Comparison of ENCODE assay signal across 8 cellular contexts in the genomic region with DNA sequence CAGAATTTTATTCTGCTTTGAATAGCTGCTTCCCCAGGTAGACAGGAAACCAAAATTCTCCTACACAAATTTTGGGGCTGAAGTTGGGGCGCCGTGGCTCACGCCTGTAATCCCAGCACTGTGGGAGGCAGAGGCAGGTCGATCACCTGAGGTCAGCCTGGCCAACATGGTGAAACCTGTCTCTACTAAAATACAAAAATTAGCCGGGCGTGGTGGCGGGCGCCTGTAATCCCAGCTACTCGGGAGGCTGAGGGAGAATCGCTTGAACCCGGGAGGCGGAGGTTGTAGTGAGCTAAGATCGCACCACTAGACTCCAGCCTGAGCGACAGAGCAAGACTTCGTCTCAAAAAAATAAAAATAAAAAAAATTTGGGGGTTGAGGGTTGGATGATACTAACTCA. TPM values are rescaled to one million over a fixed set of nuclear protein-coding genes. Genes with fewer than 3 reads are reported as not detected.
DNase-seq lines count a peak whose midpoint lies in the region; ATAC-seq and TF ChIP-seq lines count a peak whose summit lies in the region.
"Not testable (repeated sequence)": the region's sequence is repeated elsewhere in the genome, so short reads cannot be mapped to it uniquely, and the experiment has no call there.

No MANE protein-coding gene starts in this region.

- not testable (repeated sequence) for H3K27me3 Mint-ChIP-seq in T-cell; activated naive CD8-positive, alpha-beta T cell treated with anti-CD3 and anti-CD28 coated beads, Interleukin-2, amount 50 U/mL, for 24 hours; stimulated activated naive CD8-positive, alpha-beta T cell treated with anti-CD3 and anti-CD28 coated beads, Interleukin-15, Interleukin-2, amounts not matched to agents 100 ng/mL and 50 ng/mL, for 24 hours
- H3K27me3 Mint-ChIP-seq in immature natural killer cell (ENCODE audit: low read depth in 3 of 3): peaks cover 2 to 23% (median 12%) of the 10 kb centered on the region in 3 donors

- H3F3A ChIP-seq in neural cell (ENCODE audit: insufficient read depth, low read length, poor library complexity, severe bottlenecking): not testable (repeated sequence)

- peak overlapping the region; percentile 55 for H3K9ac ChIP-seq in endocrine pancreas (ENCODE audit: control insufficient read depth, insufficient read depth, low read length)
- H3K9ac ChIP-seq in neural cell (ENCODE audit: low read length): peak overlapping the region; percentile 94

- H3K27ac Mint-ChIP-seq in T-cell (peak overlapping the region; percentile 99), immature natural killer cell (peak overlapping the region; percentile 90 to 99 (median 97))
- H3K27ac Mint-ChIP-seq in activated naive CD8-positive, alpha-beta T cell treated with anti-CD3 and anti-CD28 coated beads, Interleukin-2, amount 50 U/mL, for 24 hours: peak overlapping the region; percentile 99
- peak overlapping the region; percentile 100 for H3K27ac Mint-ChIP-seq in stimulated activated naive CD8-positive, alpha-beta T cell treated with anti-CD3 and anti-CD28 coated beads, Interleukin-15, Interleukin-2, amounts not matched to agents 100 ng/mL and 50 ng/mL, for 24 hours

- peak overlapping the region; percentile 78 for H3K4me3 ChIP-seq in AG04450 (ENCODE audit: low read depth, low read length)
- peak overlapping the region; percentile 74 for H3K4me3 ChIP-seq in HL-60 (replicated peaks; ENCODE audit: insufficient read depth, low read length)
- peak overlapping the region; percentile 84 for H3K4me3 ChIP-seq in endocrine pancreas (ENCODE audit: control insufficient read depth, insufficient read depth, low read length)
- peak overlapping the region; percentile 95 for H3K4me3 ChIP-seq in neural cell (ENCODE audit: low read length)

- TF ChIP-seq RAD21 in neural cell (conservative IDR thresholded peaks at IDR 0.05): not testable (repeated sequence)

- not testable (repeated sequence) for H3K36me3 ChIP-seq in endocrine pancreas (ENCODE audit: control insufficient read depth, insufficient read depth, low read length); neural cell (ENCODE audit: insufficient read depth, low read length)

- not testable (repeated sequence) for TF ChIP-seq EP300 in neural cell (conservative IDR thresholded peaks at IDR 0.05; ENCODE audit: poor library complexity, severe bottlenecking)

- H3K4me2 ChIP-seq in neural cell (ENCODE audit: low read length): peak overlapping the region; percentile 82

- not testable (repeated sequence) for DNase-seq in AG04450 (ENCODE audit: low read depth, low spot score); HL-60 (ENCODE audit: low read depth in 1 of 2, low spot score in 1 of 2); T-cell; activated naive CD8-positive, alpha-beta T cell treated with anti-CD3 and anti-CD28 coated beads, Interleukin-2, amount 50 U/mL, for 24 hours; immature natural killer cell

- not testable (repeated sequence) for H3K27me3 ChIP-seq in AG04450 (ENCODE audit: control insufficient read depth, insufficient read depth, low read length); HL-60 (ENCODE audit: insufficient read depth, poor library complexity, severe bottlenecking); endocrine pancreas (ENCODE audit: control insufficient read depth, insufficient read depth, low read length); neural cell (ENCODE audit: insufficient read depth, low read depth, low read length)

- H3K4me1 ChIP-seq in endocrine pancreas (ENCODE audit: control insufficient read depth, insufficient read depth, low read length): not testable (repeated sequence)

- not testable (repeated sequence) for H3K9me2 ChIP-seq in neural cell (ENCODE audit: insufficient read depth, low read length)

- not testable (repeated sequence) for H3K9me3 ChIP-seq in AG04450 (ENCODE audit: control insufficient read depth, insufficient read depth, low read length); endocrine pancreas (ENCODE audit: control insufficient read depth, low read length); neural cell (ENCODE audit: low read length)

- H3K9me3 Mint-ChIP-seq in T-cell; activated naive CD8-positive, alpha-beta T cell treated with anti-CD3 and anti-CD28 coated beads, Interleukin-2, amount 50 U/mL, for 24 hours; immature natural killer cell; stimulated activated naive CD8-positive, alpha-beta T cell treated with anti-CD3 and anti-CD28 coated beads, Interleukin-15, Interleukin-2, amounts not matched to agents 100 ng/mL and 50 ng/mL, for 24 hours: not testable (repeated sequence)

- H4K20me1 ChIP-seq in neural cell (ENCODE audit: insufficient read depth): not testable (repeated sequence)

- POLR2A ChIA-PET in AG04450 (lab: Yijun Ruan, JAX): interaction anchor here (0.6 to 1.0 kb wide), 3 partner anchors 35 to 146 kb away, joined by 3 to 4 read pairs (median 3); partner anchors contain the start of genes HNRNPH1 and MAML1
- POLR2A ChIA-PET in T-cell (lab: Charles Lee): interaction anchor here (0.9 to 1.3 kb wide), 3 partner anchors 21 to 74 kb away, joined by 3 read pairs; partner anchors contain the start of gene HNRNPH1 (in 1 of the 2)

- CTCF ChIA-PET in AG04450 (lab: Charles Lee) (interaction anchor here (1.2 kb wide), 1 partner anchor 75 kb away, joined by 4 read pairs; the partner anchor contains the start of gene HNRNPH1), T-cell (lab: Charles Lee) (interaction anchor here in 1 of 2 donors (1.0 to 1.7 kb wide), 2 partner anchors 35 to 41 kb away, joined by 3 to 4 read pairs; partner anchors contain the start of gene MAML1)

- H3K4me1 Mint-ChIP-seq in T-cell (peaks cover 39 to 44% (median 40%) of the 10 kb centered on the region in 3 donors), immature natural killer cell (peaks cover 44 to 56% of the 10 kb centered on the region in 2 donors)
- peaks cover 34% of the 10 kb centered on the region for H3K4me1 Mint-ChIP-seq in activated naive CD8-positive, alpha-beta T cell treated with anti-CD3 and anti-CD28 coated beads, Interleukin-2, amount 50 U/mL, for 24 hours
- H3K4me1 Mint-ChIP-seq in stimulated activated naive CD8-positive, alpha-beta T cell treated with anti-CD3 and anti-CD28 coated beads, Interleukin-15, Interleukin-2, amounts not matched to agents 100 ng/mL and 50 ng/mL, for 24 hours (ENCODE audit: low read depth): peaks cover 41% of the 10 kb centered on the region

- H3K27ac ChIP-seq in AG04450 (ENCODE audit: low read depth, low read length) (peak overlapping the region; percentile 97), HL-60 (replicated peaks) (peak overlapping the region; percentile 97), neural cell (ENCODE audit: low read length) (peak overlapping the region; percentile 91)

- TF ChIP-seq CTCF in AG04450 (IDR thresholded peaks at IDR 0.05; ENCODE audit: low read depth, low read length); HL-60 (IDR thresholded peaks at IDR 0.05; ENCODE audit: insufficient read depth, low read length); neural cell (IDR thresholded peaks at IDR 0.05; ENCODE audit: poor library complexity, severe bottlenecking): not testable (repeated sequence)

- H3K4me3 Mint-ChIP-seq in T-cell (peak overlapping the region; percentile 47 to 98 (median 96)), immature natural killer cell (peak overlapping the region; percentile 46 to 97 (median 88))
- peak overlapping the region; percentile 94 for H3K4me3 Mint-ChIP-seq in activated naive CD8-positive, alpha-beta T cell treated with anti-CD3 and anti-CD28 coated beads, Interleukin-2, amount 50 U/mL, for 24 hours
- H3K4me3 Mint-ChIP-seq in stimulated activated naive CD8-positive, alpha-beta T cell treated with anti-CD3 and anti-CD28 coated beads, Interleukin-15, Interleukin-2, amounts not matched to agents 100 ng/mL and 50 ng/mL, for 24 hours: peak overlapping the region; percentile 98

- ATAC-seq in T-cell (replicated peaks in 1 of 4); activated naive CD8-positive, alpha-beta T cell treated with anti-CD3 and anti-CD28 coated beads, Interleukin-2, amount 50 U/mL, for 24 hours: not testable (repeated sequence)

- peaks cover 31% of the 10 kb centered on the region for H3K79me2 ChIP-seq in neural cell (replicated peaks; ENCODE audit: insufficient read depth, low read length)

- H3K36me3 Mint-ChIP-seq in T-cell, immature natural killer cell: not testable (repeated sequence)
- H3K36me3 Mint-ChIP-seq in activated naive CD8-positive, alpha-beta T cell treated with anti-CD3 and anti-CD28 coated beads, Interleukin-2, amount 50 U/mL, for 24 hours (ENCODE audit: low read depth): peaks cover 30% of the 10 kb centered on the region
- H3K36me3 Mint-ChIP-seq in stimulated activated naive CD8-positive, alpha-beta T cell treated with anti-CD3 and anti-CD28 coated beads, Interleukin-15, Interleukin-2, amounts not matched to agents 100 ng/mL and 50 ng/mL, for 24 hours (ENCODE audit: low read depth): peaks cover 22% of the 10 kb centered on the region

- peak overlapping the region; percentile 47 for H2AFZ ChIP-seq in neural cell (ENCODE audit: low read depth, low read length)

RNA-seq across cellular contexts. Expression of gene CANX, which starts 1.2 kb away (rescaled TPM):
- polyA plus RNA-seq in AG04450 (2011; rRNA removed) (817 and 925 TPM in 2 replicates), immature natural killer cell (100 to 1,000 TPM; 240 to 326 (median 325) TPM), neural cell (227 and 232 TPM in 2 replicates)
- 1,360 and 1,444 TPM in 2 replicates for polyA minus RNA-seq in AG04450 (2011; rRNA and poly(A)+ RNA removed)
- 100 to 1,000 TPM; 205 to 306 (median 262) TPM for total RNA-seq in T-cell
- 346 and 374 TPM in 2 replicates for polyA minus RNA-seq in neural cell

RNA-seq across cellular contexts. Expression of gene CBY3, which starts 16.7 kb away (rescaled TPM):
- not detected in 2 replicates for polyA plus RNA-seq in AG04450 (2011; rRNA removed)
- polyA minus RNA-seq in AG04450 (2011; rRNA and poly(A)+ RNA removed): not detected in 2 replicates
- under 1 TPM in 3 of 5 donors, not detected in 2; 0.50 to 0.66 (median 0.57) TPM for total RNA-seq in T-cell
- polyA plus RNA-seq in immature natural killer cell: 1 to 10 TPM in 1 of 3 donors, under 1 TPM in 2; 0.56 to 1.3 (median 0.86) TPM
- 0.90 TPM in 1 of 2 replicates, not detected in the other for polyA plus RNA-seq in neural cell
- polyA minus RNA-seq in neural cell: not detected in 2 replicates

RNA-seq across cellular contexts. Expression of gene MAML1, which starts 35.1 kb away (rescaled TPM):
- polyA plus RNA-seq in AG04450 (2011; rRNA removed) (4.9 and 8.8 TPM in 2 replicates), immature natural killer cell (1 to 10 TPM in 2 of 3 donors, under 1 TPM in 1; 0.59 to 8.5 (median 1.5) TPM), neural cell (6.8 and 8.4 TPM in 2 replicates)
- 10.0 and 13.4 TPM in 2 replicates for polyA minus RNA-seq in AG04450 (2011; rRNA and poly(A)+ RNA removed)
- total RNA-seq in T-cell: 10 to 100 TPM; 31.3 to 56.4 (median 50.6) TPM
- 21.8 and 22.9 TPM in 2 replicates for polyA minus RNA-seq in neural cell
